Comparison of ENCODE assay signal across 29 cellular contexts in the genomic region with DNA sequence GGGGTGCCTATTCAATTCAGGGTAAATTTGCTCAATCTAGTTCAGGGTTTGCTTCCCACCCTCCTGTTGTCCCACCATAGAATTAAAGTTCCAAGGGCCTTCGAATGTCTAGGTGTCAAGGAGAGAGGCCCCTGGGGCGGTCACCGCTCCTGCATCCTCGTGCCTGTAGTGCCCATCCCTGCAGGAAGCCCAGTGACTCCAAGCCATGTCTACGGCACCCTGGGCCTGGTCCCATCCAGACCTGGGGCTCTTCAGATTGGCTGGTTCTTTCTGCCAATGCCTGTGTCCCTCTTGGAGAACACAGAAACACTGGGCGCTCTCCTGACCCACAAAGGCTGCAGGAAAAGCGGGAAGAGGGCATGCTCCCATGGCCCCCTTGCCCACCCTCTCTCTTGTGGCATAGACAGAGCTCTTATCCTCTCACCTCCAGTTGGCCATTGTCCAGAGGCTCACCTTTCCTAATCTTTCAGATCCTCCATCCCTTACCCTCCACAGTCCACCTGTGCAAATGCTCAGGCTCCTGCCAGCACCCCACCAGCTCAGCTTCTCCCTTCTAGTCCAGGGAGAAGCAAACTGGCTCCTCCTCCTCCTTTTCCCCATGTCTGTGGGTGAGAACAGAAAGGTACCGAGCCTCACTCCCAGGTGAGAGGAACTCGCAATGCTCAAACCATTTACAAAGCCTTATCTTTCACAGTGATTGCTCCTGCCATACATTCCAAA.
"Had no signal": no experiment of that assay in that cellular context is flagged by ENCODE, and none has a peak within 500 bp of the region (broad histone marks: within the 10 kb centered on the region; RNA-seq: fewer than 3 reads in every experiment).

No MANE protein-coding gene starts in this region.

- H3K27ac ChIP-seq: colonic mucosa, gastrocnemius medialis, heart right ventricle, left ventricle myocardium inferior, psoas muscle, spleen, stomach, thoracic aorta, transverse colon had no signal

- H3K4me3 ChIP-seq: colonic mucosa, gastrocnemius medialis, heart right ventricle, left ventricle myocardium inferior, lung, psoas muscle, spleen, stomach, thoracic aorta, transverse colon had no signal

- H3K27me3 ChIP-seq: colonic mucosa, gastrocnemius medialis, spleen, stomach, transverse colon had no signal

- ATAC-seq: esophagus mucosa; gastrocnemius medialis; heart right ventricle; left cardiac atrium; psoas muscle; sciatic nerve; stimulated activated naive B cell treated with anti-CD40 and anti-IgM and Interleukin-4, amounts not matched to agents 10 μg/mL and 1 μg/mL and 100 μg/mL, for 72 hours had no signal

- H3K9me3 ChIP-seq: colonic mucosa, gastrocnemius medialis, left ventricle myocardium inferior, psoas muscle, thoracic aorta, transverse colon had no signal

- FAIRE-seq: endometrium, kidney, urothelium cell line had no signal

- DNase-seq: cerebellar nuclear complex; colonic mucosa; effector CD8-positive, alpha-beta T cell; gastrocnemius medialis; heart right ventricle; hypothalamus; immature natural killer cell; kidney; left cardiac atrium; left ventricle myocardium inferior; mesenchymal stem cell; naive B cell; nephron progenitor cell; psoas muscle; retina; spleen; stimulated activated CD4-positive, alpha-beta T cell treated with anti-CD3 and anti-CD28 coated beads, Interleukin-15, amount 100 ng/mL, for 24 hours; stimulated activated CD4-positive, alpha-beta T cell treated with anti-CD3 and anti-CD28 coated beads, Interleukin-2, amount 100 ng/mL, for 24 hours; stimulated activated CD4-positive, alpha-beta T cell treated with anti-CD3 and anti-CD28 coated beads, Interleukin-4, amount 100 ng/mL, for 4 hours; stimulated activated naive B cell treated with anti-CD40 and anti-IgM and Interleukin-4, amounts not matched to agents 10 μg/mL and 1 μg/mL and 100 μg/mL, for 72 hours; stomach; substantia nigra; transverse colon had no signal

- H3K36me3 ChIP-seq: colonic mucosa, gastrocnemius medialis, heart right ventricle, left ventricle myocardium inferior, spleen, stomach, thoracic aorta, transverse colon had no signal

- H3K4me1 ChIP-seq: colonic mucosa, gastrocnemius medialis, heart right ventricle, left ventricle myocardium inferior, psoas muscle, spleen, stomach, transverse colon had no signal
